1 cellular context compared by ENCODE assay signal in the genomic region with DNA sequence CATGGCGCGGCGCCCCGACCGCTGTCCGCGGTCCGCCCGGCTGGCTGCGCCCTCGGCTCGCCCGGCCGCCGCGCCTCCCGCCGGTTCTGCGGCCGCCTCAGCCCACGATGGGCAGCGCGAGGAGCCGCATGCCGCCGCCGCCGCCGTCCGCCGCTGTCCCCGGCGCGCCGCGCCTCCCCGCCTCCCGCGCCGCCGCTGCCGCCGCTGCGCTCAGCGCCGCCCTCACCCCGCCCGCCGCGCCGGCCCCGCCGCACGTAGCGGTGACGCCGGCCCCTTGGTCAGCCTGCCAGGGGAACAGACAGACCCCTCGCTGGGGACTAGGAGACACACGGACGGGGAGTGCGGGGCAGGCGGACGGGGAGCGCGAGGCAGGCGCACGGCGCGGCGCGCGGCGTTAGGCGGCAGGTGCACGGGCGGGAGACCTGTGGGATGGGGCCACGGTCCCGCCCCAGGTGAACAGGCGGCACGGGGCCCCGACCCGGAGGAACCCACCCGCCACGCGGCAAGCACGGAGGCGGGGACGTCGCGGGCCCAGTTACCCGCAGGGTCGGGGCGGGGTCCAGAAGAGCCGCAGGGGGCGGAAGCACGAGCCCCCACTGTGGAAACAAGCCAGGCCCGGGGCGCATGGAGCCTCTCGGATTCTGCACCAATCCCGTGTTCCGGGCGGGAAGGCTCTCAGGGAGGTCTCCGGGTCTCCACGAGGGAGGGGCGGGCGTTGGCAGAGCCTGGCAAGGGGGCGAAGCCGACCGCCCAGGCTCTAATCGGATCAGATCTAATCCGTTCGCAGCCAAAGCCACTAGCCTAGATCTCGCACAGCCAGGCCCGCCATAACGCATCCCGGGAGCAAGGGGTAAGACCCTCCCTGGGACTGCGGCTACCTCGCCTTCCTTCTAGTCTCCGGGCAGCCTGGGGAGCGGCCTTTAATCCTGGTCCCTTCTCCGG.
TF ChIP-seq lines count a peak whose summit lies in the region.

A gene with protein sequence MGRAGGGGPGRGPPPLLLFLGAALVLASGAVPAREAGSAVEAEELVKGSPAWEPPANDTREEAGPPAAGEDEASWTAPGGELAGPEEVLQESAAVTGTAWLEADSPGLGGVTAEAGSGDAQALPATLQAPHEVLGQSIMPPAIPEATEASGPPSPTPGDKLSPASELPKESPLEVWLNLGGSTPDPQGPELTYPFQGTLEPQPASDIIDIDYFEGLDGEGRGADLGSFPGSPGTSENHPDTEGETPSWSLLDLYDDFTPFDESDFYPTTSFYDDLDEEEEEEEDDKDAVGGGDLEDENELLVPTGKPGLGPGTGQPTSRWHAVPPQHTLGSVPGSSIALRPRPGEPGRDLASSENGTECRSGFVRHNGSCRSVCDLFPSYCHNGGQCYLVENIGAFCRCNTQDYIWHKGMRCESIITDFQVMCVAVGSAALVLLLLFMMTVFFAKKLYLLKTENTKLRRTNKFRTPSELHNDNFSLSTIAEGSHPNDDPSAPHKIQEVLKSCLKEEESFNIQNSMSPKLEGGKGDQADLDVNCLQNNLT (minus strand): TSS at position 175 of the 942 bp plus-strand sequence. CDS start 172 bp downstream, at position 3.

TF ChIP-seq in GM12878, 131 proteins besides CTCF, POLR2A, EP300 and RAD21 (continued from another document):
- TF ChIP-seq, protein P1, sequence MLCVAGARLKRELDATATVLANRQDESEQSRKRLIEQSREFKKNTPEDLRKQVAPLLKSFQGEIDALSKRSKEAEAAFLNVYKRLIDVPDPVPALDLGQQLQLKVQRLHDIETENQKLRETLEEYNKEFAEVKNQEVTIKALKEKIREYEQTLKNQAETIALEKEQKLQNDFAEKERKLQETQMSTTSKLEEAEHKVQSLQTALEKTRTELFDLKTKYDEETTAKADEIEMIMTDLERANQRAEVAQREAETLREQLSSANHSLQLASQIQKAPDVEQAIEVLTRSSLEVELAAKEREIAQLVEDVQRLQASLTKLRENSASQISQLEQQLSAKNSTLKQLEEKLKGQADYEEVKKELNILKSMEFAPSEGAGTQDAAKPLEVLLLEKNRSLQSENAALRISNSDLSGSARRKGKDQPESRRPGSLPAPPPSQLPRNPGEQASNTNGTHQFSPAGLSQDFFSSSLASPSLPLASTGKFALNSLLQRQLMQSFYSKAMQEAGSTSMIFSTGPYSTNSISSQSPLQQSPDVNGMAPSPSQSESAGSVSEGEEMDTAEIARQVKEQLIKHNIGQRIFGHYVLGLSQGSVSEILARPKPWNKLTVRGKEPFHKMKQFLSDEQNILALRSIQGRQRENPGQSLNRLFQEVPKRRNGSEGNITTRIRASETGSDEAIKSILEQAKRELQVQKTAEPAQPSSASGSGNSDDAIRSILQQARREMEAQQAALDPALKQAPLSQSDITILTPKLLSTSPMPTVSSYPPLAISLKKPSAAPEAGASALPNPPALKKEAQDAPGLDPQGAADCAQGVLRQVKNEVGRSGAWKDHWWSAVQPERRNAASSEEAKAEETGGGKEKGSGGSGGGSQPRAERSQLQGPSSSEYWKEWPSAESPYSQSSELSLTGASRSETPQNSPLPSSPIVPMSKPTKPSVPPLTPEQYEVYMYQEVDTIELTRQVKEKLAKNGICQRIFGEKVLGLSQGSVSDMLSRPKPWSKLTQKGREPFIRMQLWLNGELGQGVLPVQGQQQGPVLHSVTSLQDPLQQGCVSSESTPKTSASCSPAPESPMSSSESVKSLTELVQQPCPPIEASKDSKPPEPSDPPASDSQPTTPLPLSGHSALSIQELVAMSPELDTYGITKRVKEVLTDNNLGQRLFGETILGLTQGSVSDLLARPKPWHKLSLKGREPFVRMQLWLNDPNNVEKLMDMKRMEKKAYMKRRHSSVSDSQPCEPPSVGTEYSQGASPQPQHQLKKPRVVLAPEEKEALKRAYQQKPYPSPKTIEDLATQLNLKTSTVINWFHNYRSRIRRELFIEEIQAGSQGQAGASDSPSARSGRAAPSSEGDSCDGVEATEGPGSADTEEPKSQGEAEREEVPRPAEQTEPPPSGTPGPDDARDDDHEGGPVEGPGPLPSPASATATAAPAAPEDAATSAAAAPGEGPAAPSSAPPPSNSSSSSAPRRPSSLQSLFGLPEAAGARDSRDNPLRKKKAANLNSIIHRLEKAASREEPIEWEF (IDR thresholded peaks at IDR 0.05; ENCODE audit: insufficient replicate concordance, low read depth, low read length): no peak
- peak; percentile 81 for TF ChIP-seq SUZ12 (IDR thresholded peaks at IDR 0.05; ENCODE audit: unreplicated experiment)
